Comparison of ENCODE assay signal across 8 cellular contexts in genomic region chr17:73304971-73305786, GRCh38. TPM values are rescaled to one million over a fixed set of nuclear protein-coding genes. Genes with fewer than 3 reads are reported as not detected.
DNase-seq lines count a peak whose midpoint lies in the region; ATAC-seq and TF ChIP-seq lines count a peak whose summit lies in the region.

No MANE protein-coding gene starts in this region.

- peak in 2 of 4 experiments; percentile 34 to 43 for TF ChIP-seq CTCF in prostate gland (IDR thresholded peaks at IDR 0.05)

- ATAC-seq in HG03432 (IDR thresholded peaks at IDR 0.05; ENCODE audit: unreplicated experiment): no peak

- H3K9me3 ChIP-seq in prostate gland: no peaks in the 10 kb centered on the region
- H3K9me3 ChIP-seq in effector memory CD4-positive, alpha-beta T cell (ENCODE audit: control insufficient read depth, low read length): no peaks in the 10 kb centered on the region

- no peaks in the 10 kb centered on the region for H3K36me3 ChIP-seq in prostate gland
- H3K36me3 ChIP-seq in effector memory CD4-positive, alpha-beta T cell (ENCODE audit: control insufficient read depth, insufficient read depth, low read length): no peaks in the 10 kb centered on the region

- H3K4me1 ChIP-seq in prostate gland (replicated peaks): peaks cover 41% of the 10 kb centered on the region
- H3K4me1 ChIP-seq in effector memory CD4-positive, alpha-beta T cell (ENCODE audit: control insufficient read depth, insufficient read depth, low read length, poor library complexity, severe bottlenecking): peaks cover 3% of the 10 kb centered on the region

- DNase-seq in AG08395 (ENCODE audit: low spot score) (peak; percentile 75), HT-29 (ENCODE audit: low spot score) (peak; percentile 67), UCSD-AML1 (lab: John Stamatoyannopoulos, UW; ENCODE audit: unreplicated experiment) (peak; percentile 68), globus pallidus (ENCODE audit: low spot score) (peak; percentile 37), prostate gland (ENCODE audit: low spot score) (no peak)
- no peak for DNase-seq in effector memory CD4-positive, alpha-beta T cell
- DNase-seq in stimulated activated CD4-positive, alpha-beta T cell treated with anti-CD3 and anti-CD28 coated beads, Interleukin-4, amount 100 ng/mL, for 4 hours: no peak

- TF ChIP-seq POLR2A in prostate gland (IDR thresholded peaks at IDR 0.05): peak; percentile 33

- H3K27ac ChIP-seq in prostate gland: peak overlapping the region; percentile 99
- no peak overlapping the region for H3K27ac ChIP-seq in effector memory CD4-positive, alpha-beta T cell (ENCODE audit: insufficient read depth, low read length, poor library complexity, severe bottlenecking)

- intact Hi-C loops in prostate gland (cut with DNase I): no loop called here

- WGBS in prostate gland: 11% methylated on average over 15 of the region's 16 CpGs

- peak overlapping the region; percentile 10 to 29 for H3K4me3 ChIP-seq in prostate gland
- H3K4me3 ChIP-seq in effector memory CD4-positive, alpha-beta T cell (ENCODE audit: insufficient read depth, low read depth, low read length, poor library complexity, severe bottlenecking): no peak overlapping the region

- H3K27me3 ChIP-seq in prostate gland (replicated peaks; ENCODE audit: insufficient read depth): no peaks in the 10 kb centered on the region
- H3K27me3 ChIP-seq in effector memory CD4-positive, alpha-beta T cell (replicated peaks; ENCODE audit: control insufficient read depth, insufficient read depth, low read length, poor library complexity, severe bottlenecking): no peaks in the 10 kb centered on the region

RNA-seq across cellular contexts. Expression of gene CDC42EP4, which starts 6.6 kb away (rescaled TPM):
- total RNA-seq in HT-29 (2014; rRNA removed; shearing (Covaris generic)): 98.2 and 109 TPM in 2 replicates
- 100 to 1,000 TPM; 119 to 186 TPM for total RNA-seq in prostate gland

RNA-seq across cellular contexts. Expression of gene CPSF4L, which starts 43.5 kb away (rescaled TPM):
- 0.13 TPM in 1 of 2 replicates, not detected in the other for total RNA-seq in HT-29 (2014; rRNA removed; shearing (Covaris generic))
- total RNA-seq in prostate gland: not detected

Comparison
In these comparisons a context has a peak if more than half of its experiments do, and no peak if none do; other contexts are left out.
1. DNase-seq: peak in AG08395 (single experiment), HT-29 (single experiment), UCSD-AML1 (single experiment) and globus pallidus (single experiment); none in prostate gland (single experiment), effector memory CD4-positive, alpha-beta T cell (0 of 3) and stimulated activated CD4-positive, alpha-beta T cell treated with anti-CD3 and anti-CD28 coated beads, Interleukin-4, amount 100 ng/mL, for 4 hours (0 of 2).